In genomic region chr4:2261853-2262144, GRCh38 we compare ENCODE assay signal across 8 cellular contexts. TPM values are rescaled to one million over a fixed set of nuclear protein-coding genes. Genes with fewer than 3 reads are reported as not detected.
DNase-seq lines count a peak whose midpoint lies in the region; ATAC-seq, FAIRE-seq and TF ChIP-seq lines count a peak whose summit lies in the region.

TSS of gene MXD4 (minus strand) at chr4:2262109. CDS start at chr4:2261980, 129 bp downstream.

- H3K27ac ChIP-seq in Karpas-422 (ENCODE audit: low read length) (peak within 1 kb of the TSS; percentile 72), aorta (ENCODE audit: low read depth in 1 of 2, low read length in 2 of 2) (peak within 1 kb of the TSS; percentile 32 to 65)

- H3K9ac ChIP-seq in Karpas-422 (ENCODE audit: low read length): peak within 1 kb of the TSS; percentile 96

- H2AFZ ChIP-seq in Karpas-422 (ENCODE audit: low read length): peak within 1 kb of the TSS; percentile 16; the same call in 1 of the 2 replicates

- DNase-seq in Karpas-422: no peak
- DNase-seq in dermis blood vessel endothelial cell: no peak
- no peak for DNase-seq in aorta
- no peak for DNase-seq in GM12892 (ENCODE audit: insufficient read length)
- DNase-seq in midbrain (lab: John Stamatoyannopoulos, UW): no peak
- DNase-seq in erythroblast (lab: John Stamatoyannopoulos, UW): no peak

- no peaks in the 10 kb centered on the region for H3K9me2 ChIP-seq in Karpas-422 (replicated peaks; ENCODE audit: insufficient read depth, low read length)

- TF ChIP-seq POLR2A in GM12892 (IDR thresholded peaks at IDR 0.05; ENCODE audit: low read depth, low read length) (no peak), erythroblast (IDR thresholded peaks at IDR 0.05; ENCODE audit: low read length) (no peak)

- H3K4me2 ChIP-seq in Karpas-422 (ENCODE audit: low read depth, low read length, poor library complexity, severe bottlenecking): peak within 1 kb of the TSS; percentile 96

- ATAC-seq in GM19397 (IDR thresholded peaks at IDR 0.05; ENCODE audit: unreplicated experiment) (peak; percentile 3), aorta (ENCODE audit: low FRiP score) (no peak)

- H3K4me3 ChIP-seq in Karpas-422 (ENCODE audit: low read length): peak within 1 kb of the TSS; percentile 95
- H3K4me3 ChIP-seq in mononuclear cell (ENCODE audit: low read length): peak within 1 kb of the TSS; percentile 61
- peak within 1 kb of the TSS; percentile 73 to 81 for H3K4me3 ChIP-seq in aorta (ENCODE audit: low read length in 2 of 2)

- peaks cover 35% of the 10 kb centered on the region for H3K79me2 ChIP-seq in Karpas-422 (ENCODE audit: low read length)

- H3K36me3 ChIP-seq in Karpas-422 (ENCODE audit: insufficient read depth, low read length) (no peaks in the 10 kb centered on the region), aorta (ENCODE audit: control insufficient read depth in 1 of 2, insufficient read depth in 2 of 2, low read length in 1 of 2) (no peaks in the 10 kb centered on the region)

- peaks cover 23% of the 10 kb centered on the region for H4K20me1 ChIP-seq in Karpas-422 (ENCODE audit: insufficient read depth, low read depth, low read length)

- 1% methylated on average over 30 to 46 of the region's 46 CpGs for WGBS in aorta, 2 donors

- H3K9me3 ChIP-seq in Karpas-422 (ENCODE audit: low read length): no peaks in the 10 kb centered on the region
- H3K9me3 ChIP-seq in mononuclear cell (ENCODE audit: low read depth, low read length): no peaks in the 10 kb centered on the region
- H3K9me3 ChIP-seq in aorta (ENCODE audit: control insufficient read depth, low read length): no peaks in the 10 kb centered on the region

- H3K27me3 ChIP-seq in Karpas-422 (ENCODE audit: low read length) (no peaks in the 10 kb centered on the region), mononuclear cell (ENCODE audit: insufficient read depth, low read length) (no peaks in the 10 kb centered on the region), aorta (ENCODE audit: control insufficient read depth in 1 of 2, insufficient read depth in 2 of 2, low read length in 1 of 2) (no peaks in the 10 kb centered on the region)

- no peak for FAIRE-seq in GM12892 (lab: Jason Lieb, UNC)

- H3K4me1 ChIP-seq in Karpas-422 (ENCODE audit: low read length): peaks cover 35% of the 10 kb centered on the region
- H3K4me1 ChIP-seq in mononuclear cell (ENCODE audit: insufficient read depth, low read length): peaks cover 23% of the 10 kb centered on the region
- no peaks in the 10 kb centered on the region for H3K4me1 ChIP-seq in aorta (ENCODE audit: control insufficient read depth in 1 of 2, insufficient read depth in 2 of 2, low read length in 2 of 2)

- intact Hi-C loops in aorta (cut with DNase I): loop anchor here (1.0 to 10.0 kb wide), 3 partner anchors 19 to 156 kb away; partner anchors contain the start of genes CFAP99 (in 2 of the 2), ZFYVE28 (in 2 of the 2), HAUS3 (in 1 of the 2) and POLN (in 1 of the 2)

RNA-seq across cellular contexts. Expression of gene MXD4, which starts in this region (rescaled TPM):
- 33.2 and 73.9 TPM in 2 replicates for total RNA-seq in Karpas-422 (2014; rRNA removed; shearing (Covaris generic); ENCODE audit: low replicate concordance)
- total RNA-seq in dermis blood vessel endothelial cell (92.1 and 94.1 TPM in 2 replicates), mononuclear cell (36.1 TPM), aorta (10 to 100 TPM; 45.7 to 75.4 TPM)
- polyA plus RNA-seq in aorta: 10 to 100 TPM; 36.9 to 75.1 TPM
- polyA plus RNA-seq in GM12892 (2012; ENCODE audit: missing spikeins): 5.0 TPM
